8 cellular contexts compared by ENCODE assay signal in the genomic region with DNA sequence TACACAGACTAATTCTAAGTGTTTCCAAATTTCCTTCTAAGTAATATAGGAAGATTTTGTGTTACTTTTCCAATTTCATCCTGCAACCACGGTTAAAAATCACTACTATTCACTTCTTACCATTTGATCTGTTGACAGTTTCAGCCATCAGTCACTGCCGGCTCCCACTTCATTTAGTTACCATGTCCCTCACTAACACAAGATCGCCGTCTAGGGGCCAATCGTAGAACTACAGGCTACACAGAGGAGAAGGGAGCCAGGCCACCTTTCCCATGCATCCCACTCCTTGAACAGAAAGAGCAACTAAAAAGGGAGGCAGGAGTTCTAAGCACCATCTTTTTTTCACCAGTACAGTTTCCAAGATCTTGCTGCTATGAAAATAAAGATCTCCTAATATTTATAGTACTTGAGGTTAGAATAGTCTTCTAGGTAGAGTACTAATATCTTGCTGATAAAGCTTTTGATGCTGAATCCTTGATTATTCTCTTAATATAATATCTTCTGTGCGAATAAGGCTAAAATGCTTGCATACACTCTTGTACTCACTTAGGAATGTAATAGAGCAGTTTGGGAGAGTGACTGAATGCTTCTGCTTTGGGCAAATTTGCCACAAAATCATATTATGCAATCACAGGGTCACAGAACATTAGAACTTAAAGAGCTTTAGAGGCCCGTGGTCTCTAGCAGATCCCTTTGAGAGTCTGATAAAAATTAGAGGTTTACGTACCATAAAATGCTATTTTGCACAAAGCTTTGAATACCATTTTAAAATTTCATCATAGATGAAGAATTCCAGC. TPM values are rescaled to one million over a fixed set of nuclear protein-coding genes. Genes with fewer than 3 reads are reported as not detected.
DNase-seq lines count a peak whose midpoint lies in the region; ATAC-seq and TF ChIP-seq lines count a peak whose summit lies in the region.

No MANE protein-coding gene starts in this region.

- TF ChIP-seq POLR2A in testis (IDR thresholded peaks at IDR 0.05): no peak

- peaks cover 9% of the 10 kb centered on the region for H3K36me3 Mint-ChIP-seq in nephron (ENCODE audit: low read depth)

- intact Hi-C loops in testis (cut with DNase I; ENCODE audit: low total_unique reads): no loop called here

- H3K27me3 Mint-ChIP-seq in nephron (ENCODE audit: low read depth): no peaks in the 10 kb centered on the region

- ATAC-seq in esophagus mucosa: peak; percentile 88
- ATAC-seq in GM18517 (IDR thresholded peaks at IDR 0.05; ENCODE audit: unreplicated experiment): no peak

- H3K4me1 Mint-ChIP-seq in nephron: peaks cover 51% of the 10 kb centered on the region

- H3K27me3 ChIP-seq in testis: no peaks in the 10 kb centered on the region

- H3K4me3 ChIP-seq in GM12865 (ENCODE audit: low read depth, low read length): no peak overlapping the region
- no peak overlapping the region for H3K4me3 ChIP-seq in testis

- no peak overlapping the region for H3K4me3 Mint-ChIP-seq in nephron

- H3K9me3 Mint-ChIP-seq in nephron: peaks cover 14% of the 10 kb centered on the region

- H3K27ac ChIP-seq in testis: peak overlapping the region; percentile 8 to 19

- DNase-seq in GM12865 (ENCODE audit: low read depth) (peak; percentile 80), HS-5 (ENCODE audit: low read depth) (peak; percentile 47), NOMO-1 treated with dmso at 0.1 percent for 144 hours (lab: John Stamatoyannopoulos, UW; ENCODE audit: unreplicated experiment) (peak; percentile 78), testis (peak; percentile 92)
- peak; percentile 60 for DNase-seq in activated CD8-positive, alpha-beta memory T cell treated with anti-CD3 and anti-CD28 coated beads, Interleukin-2, amount 50 U/mL, for 4 hours

- no peaks in the 10 kb centered on the region for H3K36me3 ChIP-seq in testis (ENCODE audit: low read depth, missing control alignments)

- peaks cover 34% of the 10 kb centered on the region for H3K4me1 ChIP-seq in testis

- WGBS in testis, 2 donors: 39 to 40% methylated on average over 8 of the region's 8 CpGs

- peak overlapping the region; percentile 29 to 78 (median 75) for H3K27ac Mint-ChIP-seq in nephron

- peak; percentile 97 for TF ChIP-seq CTCF in GM12865 (IDR thresholded peaks at IDR 0.05; ENCODE audit: insufficient read depth, low read depth, low read length, missing control alignments)
- TF ChIP-seq CTCF in nephron (IDR thresholded peaks at IDR 0.05; ENCODE audit: unreplicated experiment in 3 of 3): peak; percentile 93 to 98 (median 95)
- TF ChIP-seq CTCF in testis (IDR thresholded peaks at IDR 0.05): peak; percentile 61 to 88 (median 81)

- no peaks in the 10 kb centered on the region for H3K9me3 ChIP-seq in testis

RNA-seq across cellular contexts. Expression of a gene that starts 39.5 kb away (rescaled TPM):
- total RNA-seq in esophagus mucosa: 2.0 TPM
- 10 to 100 TPM; 14.3 to 36.9 TPM for total RNA-seq in testis
- polyA plus RNA-seq in testis (ENCODE audit: insufficient read depth, low read depth, low replicate concordance): 18.5 TPM
